ENCODE assay signal across 8 cellular contexts in the genomic region with DNA sequence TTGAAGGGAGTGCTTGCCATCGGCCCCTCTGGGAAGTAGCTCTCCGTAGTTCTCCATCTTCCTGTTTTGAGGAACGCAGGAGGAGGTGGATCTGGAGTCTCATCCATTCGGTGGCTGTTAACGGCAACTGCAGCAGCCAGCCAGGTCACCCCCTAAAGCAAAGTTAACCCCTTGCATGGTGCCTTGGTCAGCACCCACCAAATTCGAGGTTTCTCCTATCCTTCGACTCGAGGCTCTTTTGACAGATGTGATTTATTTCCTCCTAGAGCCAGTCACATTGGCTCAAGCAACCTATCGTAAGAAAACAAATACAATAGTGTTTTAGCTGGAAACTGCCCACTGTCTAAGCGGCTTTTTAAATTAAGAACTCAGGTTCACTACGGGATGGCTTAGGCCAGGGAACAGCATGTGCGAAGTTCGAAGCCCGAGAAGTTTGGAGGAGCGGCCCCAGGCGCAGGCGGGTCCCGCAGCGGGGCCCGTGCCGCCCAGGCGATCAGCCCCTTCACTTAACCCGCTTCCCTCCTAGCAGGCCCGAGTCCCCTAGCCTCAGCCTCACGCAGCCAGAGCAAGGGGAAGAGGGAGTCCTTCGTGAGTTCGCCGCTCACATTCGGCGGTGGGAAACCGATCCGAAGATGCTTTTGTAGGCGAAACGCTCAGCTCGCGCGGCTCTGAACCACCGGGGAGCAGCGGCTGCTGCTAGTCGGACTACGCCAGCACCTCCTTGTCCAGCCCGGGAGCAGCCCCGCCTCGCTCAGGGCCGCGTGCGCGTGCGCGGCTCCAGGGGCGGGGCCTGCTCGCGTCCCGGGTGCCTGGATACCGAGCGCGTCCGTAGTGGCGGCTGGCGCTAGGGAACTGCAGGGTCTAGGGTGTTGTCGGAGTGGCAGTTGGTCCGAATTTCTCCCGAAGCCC. TPM values are rescaled to one million over a fixed set of nuclear protein-coding genes. Genes with fewer than 3 reads are reported as not detected.
DNase-seq lines count a peak whose midpoint lies in the region; TF ChIP-seq lines count a peak whose summit lies in the region.

Gene ROPN1L, plus strand, starts transcription at position 797 of the 909 bp plus-strand sequence. CDS start 289 bp downstream, outside the sequence.

- H3K9ac ChIP-seq in Karpas-422 (ENCODE audit: low read length), result peak within 1 kb of the TSS; percentile 67

- H3K27ac Mint-ChIP-seq in nephron progenitor cell, result no peak within 1 kb of the TSS
- H3K27ac Mint-ChIP-seq in stimulated activated naive CD8-positive, alpha-beta T cell treated with anti-CD3 and anti-CD28 coated beads, Interleukin-15, Interleukin-2, amounts not matched to agents 100 ng/mL and 50 ng/mL, for 24 hours, result no peak within 1 kb of the TSS

- H2AFZ ChIP-seq in Karpas-422 (ENCODE audit: low read length), result peak within 1 kb of the TSS; percentile 36; the same call in 1 of the 2 replicates

- no peaks in the 10 kb centered on the region for H3K79me2 ChIP-seq in Karpas-422 (ENCODE audit: low read length)

- no peaks in the 10 kb centered on the region for H3K36me3 ChIP-seq in Karpas-422 (ENCODE audit: insufficient read depth, low read length)

- H3K36me3 Mint-ChIP-seq in nephron progenitor cell (ENCODE audit: low read depth), result peaks cover 14% of the 10 kb centered on the region
- peaks cover 9% of the 10 kb centered on the region for H3K36me3 Mint-ChIP-seq in stimulated activated naive CD8-positive, alpha-beta T cell treated with anti-CD3 and anti-CD28 coated beads, Interleukin-15, Interleukin-2, amounts not matched to agents 100 ng/mL and 50 ng/mL, for 24 hours (ENCODE audit: low read depth)

- peaks cover 17% of the 10 kb centered on the region for H3K4me1 ChIP-seq in Karpas-422 (ENCODE audit: low read length)

- peak within 1 kb of the TSS; percentile 87 for H3K4me3 Mint-ChIP-seq in nephron progenitor cell
- peak within 1 kb of the TSS; percentile 82 for H3K4me3 Mint-ChIP-seq in stimulated activated naive CD8-positive, alpha-beta T cell treated with anti-CD3 and anti-CD28 coated beads, Interleukin-15, Interleukin-2, amounts not matched to agents 100 ng/mL and 50 ng/mL, for 24 hours

- no peaks in the 10 kb centered on the region for H3K27me3 ChIP-seq in Karpas-422 (ENCODE audit: low read length)

- no peak for TF ChIP-seq CTCF in nephron progenitor cell (IDR thresholded peaks at IDR 0.05)

- H3K27me3 Mint-ChIP-seq in nephron progenitor cell (ENCODE audit: low read depth, poor library complexity), result peaks cover 26% of the 10 kb centered on the region
- peaks cover 7% of the 10 kb centered on the region for H3K27me3 Mint-ChIP-seq in stimulated activated naive CD8-positive, alpha-beta T cell treated with anti-CD3 and anti-CD28 coated beads, Interleukin-15, Interleukin-2, amounts not matched to agents 100 ng/mL and 50 ng/mL, for 24 hours

- H3K27ac ChIP-seq in Karpas-422 (ENCODE audit: low read length), result no peak within 1 kb of the TSS

- DNase-seq in EH (ENCODE audit: low read depth) (peak; percentile 88), GOT3 (lab: John Stamatoyannopoulos, UW) (peak; percentile 35), Karpas-422 (peak; percentile 88), SHP77 (lab: John Stamatoyannopoulos, UW) (peak; percentile 89 to 96), fibroblast of the conjunctiva (ENCODE audit: low read depth) (peak; percentile 68), nephron progenitor cell (peak; percentile 90)
- peak; percentile 93 for DNase-seq in activated effector memory CD4-positive, alpha-beta T cell treated with anti-CD3 and anti-CD28 coated beads, Interleukin-2, amount 50 U/mL, for 16 hours

- H3K9me2 ChIP-seq in Karpas-422 (replicated peaks; ENCODE audit: insufficient read depth, low read length), result no peaks in the 10 kb centered on the region

- H3K9me3 Mint-ChIP-seq in nephron progenitor cell, result peaks cover 10% of the 10 kb centered on the region
- H3K9me3 Mint-ChIP-seq in stimulated activated naive CD8-positive, alpha-beta T cell treated with anti-CD3 and anti-CD28 coated beads, Interleukin-15, Interleukin-2, amounts not matched to agents 100 ng/mL and 50 ng/mL, for 24 hours, result no peaks in the 10 kb centered on the region

- peaks cover 20% of the 10 kb centered on the region for H3K4me1 Mint-ChIP-seq in nephron progenitor cell
- H3K4me1 Mint-ChIP-seq in stimulated activated naive CD8-positive, alpha-beta T cell treated with anti-CD3 and anti-CD28 coated beads, Interleukin-15, Interleukin-2, amounts not matched to agents 100 ng/mL and 50 ng/mL, for 24 hours (ENCODE audit: low read depth), result peaks cover 35% of the 10 kb centered on the region

- 0 out of 2 replicates have a peak, but pooled peaks cover 6% of the 10 kb centered on the region for H4K20me1 ChIP-seq in Karpas-422 (ENCODE audit: insufficient read depth, low read depth, low read length)

- peak within 1 kb of the TSS; percentile 68 for H3K4me3 ChIP-seq in Karpas-422 (ENCODE audit: low read length)

- peak within 1 kb of the TSS; percentile 83 for H3K4me2 ChIP-seq in Karpas-422 (ENCODE audit: low read depth, low read length, poor library complexity, severe bottlenecking)

- H3K9me3 ChIP-seq in Karpas-422 (ENCODE audit: low read length), result no peaks in the 10 kb centered on the region

RNA-seq across cellular contexts. Expression of gene ROPN1L, which starts in this region (rescaled TPM):
- 1.2 TPM in 1 of 2 replicates, not detected in the other for total RNA-seq in Karpas-422 (2014; rRNA removed; shearing (Covaris generic); ENCODE audit: low replicate concordance)

Comparison
In these comparisons a context has a peak if more than half of its experiments do, and no peak if none do; other contexts are left out.
1. DNase-seq: peak in every context shown above with its lines; median percentile 93 in activated effector memory CD4-positive, alpha-beta T cell treated with anti-CD3 and anti-CD28 coated beads, Interleukin-2, amount 50 U/mL, for 16 hours; 92 in SHP77; 90 in nephron progenitor cell; 88 in EH; 88 in Karpas-422; 68 in fibroblast of the conjunctiva; 35 in GOT3.